ENCODE assay signal across 8 cellular contexts in genomic region chr20:1803216-1804128, GRCh38.
DNase-seq lines count a peak whose midpoint lies in the region; ATAC-seq and TF ChIP-seq lines count a peak whose summit lies in the region.

No MANE protein-coding gene starts in this region.

- H3K9me3 ChIP-seq in esophagus muscularis mucosa (no peaks in the 10 kb centered on the region), mucosa of stomach (ENCODE audit: control insufficient read depth, low read length) (no peaks in the 10 kb centered on the region)

- H3K9ac ChIP-seq in mucosa of stomach (ENCODE audit: low read length), result peak overlapping the region; percentile 51

- H3K4me1 ChIP-seq in esophagus muscularis mucosa, result peaks cover 12 to 31% (median 29%) of the 10 kb centered on the region in 4 donors
- H3K4me1 ChIP-seq in mucosa of stomach (ENCODE audit: control insufficient read depth, insufficient read depth, low read length), result peaks cover 7% of the 10 kb centered on the region

- H3K36me3 ChIP-seq in esophagus muscularis mucosa, result no peaks in the 10 kb centered on the region
- no peaks in the 10 kb centered on the region for H3K36me3 ChIP-seq in mucosa of stomach (ENCODE audit: control insufficient read depth, insufficient read depth, low read length)

- no peak for TF ChIP-seq POLR2A in esophagus muscularis mucosa (IDR thresholded peaks at IDR 0.05; ENCODE audit: low read depth)

- TF ChIP-seq CTCF in HL-60 (IDR thresholded peaks at IDR 0.05; ENCODE audit: insufficient read depth, low read length), result no peak
- no peak for TF ChIP-seq CTCF in VCaP (conservative IDR thresholded peaks at IDR 0.05)
- TF ChIP-seq CTCF in esophagus muscularis mucosa (IDR thresholded peaks at IDR 0.05), result no peak

- peak overlapping the region; percentile 42 for H3K4me3 ChIP-seq in HL-60 (replicated peaks; ENCODE audit: insufficient read depth, low read length)
- H3K4me3 ChIP-seq in esophagus muscularis mucosa, result peak overlapping the region; percentile 56 to 66 (median 64)
- no peak overlapping the region for H3K4me3 ChIP-seq in mucosa of stomach (ENCODE audit: low read length)

- DNase-seq in GF-D8 (lab: John Stamatoyannopoulos, UW) (peak; percentile 58), HL-60 (ENCODE audit: low read depth in 1 of 2, low spot score in 1 of 2) (peak; percentile 72 to 95), esophagus muscularis mucosa (ENCODE audit: extremely low spot score) (no peak), ureter (ENCODE audit: low spot score) (peak; percentile 54), SW480 (ENCODE audit: low spot score) (no peak)

- TF ChIP-seq EP300 in esophagus muscularis mucosa (IDR thresholded peaks at IDR 0.05), result no peak

- no peaks in the 10 kb centered on the region for H3K27me3 ChIP-seq in HL-60 (ENCODE audit: insufficient read depth, poor library complexity, severe bottlenecking)
- no peaks in the 10 kb centered on the region for H3K27me3 ChIP-seq in esophagus muscularis mucosa
- H3K27me3 ChIP-seq in mucosa of stomach (ENCODE audit: control insufficient read depth, insufficient read depth, low read length), result peaks cover 33% of the 10 kb centered on the region

- ATAC-seq in HG03469 (IDR thresholded peaks at IDR 0.05; ENCODE audit: unreplicated experiment), result no peak

- peak overlapping the region; percentile 96 for H3K27ac ChIP-seq in HL-60 (replicated peaks)
- H3K27ac ChIP-seq in VCaP, result peak overlapping the region; percentile 76
- H3K27ac ChIP-seq in esophagus muscularis mucosa (replicated peaks in 1 of 4), result peak overlapping the region; percentile 52 to 80 (median 60)

- intact Hi-C loops in esophagus muscularis mucosa (cut with DNase I), result loop anchor here (2.0 kb wide), 2 partner anchors 91 to 161 kb away; partner anchors contain the start of gene SIRPA

- WGBS in esophagus muscularis mucosa, result 3% methylated on average over 28 of the region's 96 CpGs

Comparison
In these comparisons a context has a peak if more than half of its experiments do, and no peak if none do; other contexts are left out.
1. DNase-seq: peak in GF-D8 (single experiment), HL-60 (2 of 2) and ureter (single experiment); none in esophagus muscularis mucosa (single experiment) and SW480 (single experiment).
2. Peak in every context shown above with its lines, with median percentiles within 50 percentile points of each other: H3K27ac ChIP-seq.